ENCODE assay signal across 1 cellular context in genomic region chr5:9125852-9126251, GRCh38.
TF ChIP-seq lines count a peak whose summit lies in the region.

No MANE protein-coding gene starts in this region.

TF ChIP-seq in IMR-90, 13 proteins besides CTCF, POLR2A, EP300 and RAD21 (continued from another document):
- TF ChIP-seq ELK1 (IDR thresholded peaks at IDR 0.05; ENCODE audit: borderline replicate concordance, low read depth, low read length) (no peak), MAZ (IDR thresholded peaks at IDR 0.05; ENCODE audit: borderline replicate concordance, low read depth, low read length) (no peak)
